Comparison of ENCODE assay signal across 2 cellular contexts in the genomic region with DNA sequence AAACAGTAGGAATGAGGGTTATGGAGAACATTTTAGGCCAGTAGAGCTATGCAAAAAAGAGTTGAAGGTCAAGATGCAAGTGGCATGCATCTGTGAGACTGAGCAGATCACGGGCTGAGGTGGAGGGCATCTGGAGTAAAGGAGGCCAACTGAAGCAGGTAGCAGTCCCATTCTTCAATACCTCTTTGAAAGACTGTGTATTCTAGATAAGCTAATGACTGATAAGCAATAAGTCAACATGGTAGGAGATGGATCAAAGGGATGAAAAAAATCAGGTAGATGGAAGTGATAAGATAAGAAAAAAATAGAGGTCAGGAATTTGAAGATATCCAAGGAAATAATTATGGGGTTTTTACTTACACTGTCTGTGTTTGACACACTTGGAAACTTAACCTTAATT.
TF ChIP-seq lines count a peak whose summit lies in the region.

No MANE protein-coding gene starts in this region.

TF ChIP-seq in HepG2, 621 proteins besides CTCF, POLR2A, EP300 and RAD21 (continues in another document):
- TF ChIP-seq NKX3-1 (CRISPR knock-in tag; IDR thresholded peaks at IDR 0.05): peak; percentile 56; the same call in 1 of the 2 replicates
- TF ChIP-seq HDAC1 (CRISPR knock-in tag; IDR thresholded peaks at IDR 0.05): peak; percentile 51; the same call in 1 of the 2 replicates
- no peak for TF ChIP-seq ZNF777 (CRISPR knock-in tag; IDR thresholded peaks at IDR 0.05)
- TF ChIP-seq SOX13 (IDR thresholded peaks at IDR 0.05): peak; percentile 21; the same call in 1 of the 2 replicates
- peak in 1 of 2 experiments; percentile 90; a peak in 2 of 4 replicates for TF ChIP-seq SOX13 (CRISPR knock-in tag; conservative IDR thresholded peaks at IDR 0.05 in 1 of 2, IDR thresholded peaks at IDR 0.05 in 1 of 2)
- TF ChIP-seq, protein P1, sequence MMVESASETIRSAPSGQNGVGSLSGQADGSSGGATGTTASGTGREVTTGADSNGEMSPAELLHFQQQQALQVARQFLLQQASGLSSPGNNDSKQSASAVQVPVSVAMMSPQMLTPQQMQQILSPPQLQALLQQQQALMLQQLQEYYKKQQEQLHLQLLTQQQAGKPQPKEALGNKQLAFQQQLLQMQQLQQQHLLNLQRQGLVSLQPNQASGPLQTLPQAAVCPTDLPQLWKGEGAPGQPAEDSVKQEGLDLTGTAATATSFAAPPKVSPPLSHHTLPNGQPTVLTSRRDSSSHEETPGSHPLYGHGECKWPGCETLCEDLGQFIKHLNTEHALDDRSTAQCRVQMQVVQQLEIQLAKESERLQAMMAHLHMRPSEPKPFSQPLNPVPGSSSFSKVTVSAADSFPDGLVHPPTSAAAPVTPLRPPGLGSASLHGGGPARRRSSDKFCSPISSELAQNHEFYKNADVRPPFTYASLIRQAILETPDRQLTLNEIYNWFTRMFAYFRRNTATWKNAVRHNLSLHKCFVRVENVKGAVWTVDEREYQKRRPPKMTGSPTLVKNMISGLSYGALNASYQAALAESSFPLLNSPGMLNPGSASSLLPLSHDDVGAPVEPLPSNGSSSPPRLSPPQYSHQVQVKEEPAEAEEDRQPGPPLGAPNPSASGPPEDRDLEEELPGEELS (CRISPR knock-in tag; IDR thresholded peaks at IDR 0.05): peak; percentile 43; the same call in 1 of the 2 replicates
- TF ChIP-seq, protein P2, sequence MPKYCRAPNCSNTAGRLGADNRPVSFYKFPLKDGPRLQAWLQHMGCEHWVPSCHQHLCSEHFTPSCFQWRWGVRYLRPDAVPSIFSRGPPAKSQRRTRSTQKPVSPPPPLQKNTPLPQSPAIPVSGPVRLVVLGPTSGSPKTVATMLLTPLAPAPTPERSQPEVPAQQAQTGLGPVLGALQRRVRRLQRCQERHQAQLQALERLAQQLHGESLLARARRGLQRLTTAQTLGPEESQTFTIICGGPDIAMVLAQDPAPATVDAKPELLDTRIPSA (CRISPR knock-in tag; IDR thresholded peaks at IDR 0.05; ENCODE audit: borderline replicate concordance): no peak
- TF ChIP-seq, protein P3, sequence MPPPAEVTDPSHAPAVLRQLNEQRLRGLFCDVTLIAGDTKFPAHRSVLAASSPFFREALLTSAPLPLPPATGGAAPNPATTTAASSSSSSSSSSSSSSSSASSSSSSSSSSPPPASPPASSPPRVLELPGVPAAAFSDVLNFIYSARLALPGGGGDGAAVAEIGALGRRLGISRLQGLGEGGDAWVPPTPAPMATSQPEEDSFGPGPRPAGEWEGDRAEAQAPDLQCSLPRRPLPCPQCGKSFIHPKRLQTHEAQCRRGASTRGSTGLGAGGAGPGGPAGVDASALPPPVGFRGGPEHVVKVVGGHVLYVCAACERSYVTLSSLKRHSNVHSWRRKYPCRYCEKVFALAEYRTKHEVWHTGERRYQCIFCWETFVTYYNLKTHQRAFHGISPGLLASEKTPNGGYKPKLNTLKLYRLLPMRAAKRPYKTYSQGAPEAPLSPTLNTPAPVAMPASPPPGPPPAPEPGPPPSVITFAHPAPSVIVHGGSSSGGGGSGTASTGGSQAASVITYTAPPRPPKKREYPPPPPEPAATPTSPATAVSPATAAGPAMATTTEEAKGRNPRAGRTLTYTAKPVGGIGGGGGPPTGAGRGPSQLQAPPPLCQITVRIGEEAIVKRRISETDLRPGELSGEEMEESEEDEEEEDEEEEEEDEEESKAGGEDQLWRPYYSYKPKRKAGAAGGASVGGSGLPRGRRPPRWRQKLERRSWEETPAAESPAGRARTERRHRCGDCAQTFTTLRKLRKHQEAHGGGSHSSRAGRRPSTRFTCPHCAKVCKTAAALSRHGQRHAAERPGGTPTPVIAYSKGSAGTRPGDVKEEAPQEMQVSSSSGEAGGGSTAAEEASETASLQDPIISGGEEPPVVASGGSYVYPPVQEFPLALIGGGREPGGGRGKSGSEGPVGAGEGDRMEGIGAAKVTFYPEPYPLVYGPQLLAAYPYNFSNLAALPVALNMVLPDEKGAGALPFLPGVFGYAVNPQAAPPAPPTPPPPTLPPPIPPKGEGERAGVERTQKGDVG (CRISPR knock-in tag; IDR thresholded peaks at IDR 0.05; ENCODE audit: borderline replicate concordance): no peak
- TF ChIP-seq CREB1 (IDR thresholded peaks at IDR 0.05): no peak
- 0 out of 2 replicates have a peak, but pooled peaks have one; percentile 32 for TF ChIP-seq CREB1 (CRISPR knock-in tag; IDR thresholded peaks at IDR 0.05)
- peak; percentile 89 for TF ChIP-seq MIXL1 (CRISPR knock-in tag; IDR thresholded peaks at IDR 0.05)
- TF ChIP-seq, protein P4, sequence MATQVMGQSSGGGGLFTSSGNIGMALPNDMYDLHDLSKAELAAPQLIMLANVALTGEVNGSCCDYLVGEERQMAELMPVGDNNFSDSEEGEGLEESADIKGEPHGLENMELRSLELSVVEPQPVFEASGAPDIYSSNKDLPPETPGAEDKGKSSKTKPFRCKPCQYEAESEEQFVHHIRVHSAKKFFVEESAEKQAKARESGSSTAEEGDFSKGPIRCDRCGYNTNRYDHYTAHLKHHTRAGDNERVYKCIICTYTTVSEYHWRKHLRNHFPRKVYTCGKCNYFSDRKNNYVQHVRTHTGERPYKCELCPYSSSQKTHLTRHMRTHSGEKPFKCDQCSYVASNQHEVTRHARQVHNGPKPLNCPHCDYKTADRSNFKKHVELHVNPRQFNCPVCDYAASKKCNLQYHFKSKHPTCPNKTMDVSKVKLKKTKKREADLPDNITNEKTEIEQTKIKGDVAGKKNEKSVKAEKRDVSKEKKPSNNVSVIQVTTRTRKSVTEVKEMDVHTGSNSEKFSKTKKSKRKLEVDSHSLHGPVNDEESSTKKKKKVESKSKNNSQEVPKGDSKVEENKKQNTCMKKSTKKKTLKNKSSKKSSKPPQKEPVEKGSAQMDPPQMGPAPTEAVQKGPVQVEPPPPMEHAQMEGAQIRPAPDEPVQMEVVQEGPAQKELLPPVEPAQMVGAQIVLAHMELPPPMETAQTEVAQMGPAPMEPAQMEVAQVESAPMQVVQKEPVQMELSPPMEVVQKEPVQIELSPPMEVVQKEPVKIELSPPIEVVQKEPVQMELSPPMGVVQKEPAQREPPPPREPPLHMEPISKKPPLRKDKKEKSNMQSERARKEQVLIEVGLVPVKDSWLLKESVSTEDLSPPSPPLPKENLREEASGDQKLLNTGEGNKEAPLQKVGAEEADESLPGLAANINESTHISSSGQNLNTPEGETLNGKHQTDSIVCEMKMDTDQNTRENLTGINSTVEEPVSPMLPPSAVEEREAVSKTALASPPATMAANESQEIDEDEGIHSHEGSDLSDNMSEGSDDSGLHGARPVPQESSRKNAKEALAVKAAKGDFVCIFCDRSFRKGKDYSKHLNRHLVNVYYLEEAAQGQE (IDR thresholded peaks at IDR 0.05; ENCODE audit: borderline replicate concordance in 1 of 2, low read depth in 1 of 2, low read length in 2 of 2): 0 out of 4 replicates have a peak, but pooled peaks of 1 of the 2 experiments have one; percentile 29

TF ChIP-seq in K562, 482 proteins besides CTCF, POLR2A, EP300 and RAD21:
- TF ChIP-seq, protein P5, sequence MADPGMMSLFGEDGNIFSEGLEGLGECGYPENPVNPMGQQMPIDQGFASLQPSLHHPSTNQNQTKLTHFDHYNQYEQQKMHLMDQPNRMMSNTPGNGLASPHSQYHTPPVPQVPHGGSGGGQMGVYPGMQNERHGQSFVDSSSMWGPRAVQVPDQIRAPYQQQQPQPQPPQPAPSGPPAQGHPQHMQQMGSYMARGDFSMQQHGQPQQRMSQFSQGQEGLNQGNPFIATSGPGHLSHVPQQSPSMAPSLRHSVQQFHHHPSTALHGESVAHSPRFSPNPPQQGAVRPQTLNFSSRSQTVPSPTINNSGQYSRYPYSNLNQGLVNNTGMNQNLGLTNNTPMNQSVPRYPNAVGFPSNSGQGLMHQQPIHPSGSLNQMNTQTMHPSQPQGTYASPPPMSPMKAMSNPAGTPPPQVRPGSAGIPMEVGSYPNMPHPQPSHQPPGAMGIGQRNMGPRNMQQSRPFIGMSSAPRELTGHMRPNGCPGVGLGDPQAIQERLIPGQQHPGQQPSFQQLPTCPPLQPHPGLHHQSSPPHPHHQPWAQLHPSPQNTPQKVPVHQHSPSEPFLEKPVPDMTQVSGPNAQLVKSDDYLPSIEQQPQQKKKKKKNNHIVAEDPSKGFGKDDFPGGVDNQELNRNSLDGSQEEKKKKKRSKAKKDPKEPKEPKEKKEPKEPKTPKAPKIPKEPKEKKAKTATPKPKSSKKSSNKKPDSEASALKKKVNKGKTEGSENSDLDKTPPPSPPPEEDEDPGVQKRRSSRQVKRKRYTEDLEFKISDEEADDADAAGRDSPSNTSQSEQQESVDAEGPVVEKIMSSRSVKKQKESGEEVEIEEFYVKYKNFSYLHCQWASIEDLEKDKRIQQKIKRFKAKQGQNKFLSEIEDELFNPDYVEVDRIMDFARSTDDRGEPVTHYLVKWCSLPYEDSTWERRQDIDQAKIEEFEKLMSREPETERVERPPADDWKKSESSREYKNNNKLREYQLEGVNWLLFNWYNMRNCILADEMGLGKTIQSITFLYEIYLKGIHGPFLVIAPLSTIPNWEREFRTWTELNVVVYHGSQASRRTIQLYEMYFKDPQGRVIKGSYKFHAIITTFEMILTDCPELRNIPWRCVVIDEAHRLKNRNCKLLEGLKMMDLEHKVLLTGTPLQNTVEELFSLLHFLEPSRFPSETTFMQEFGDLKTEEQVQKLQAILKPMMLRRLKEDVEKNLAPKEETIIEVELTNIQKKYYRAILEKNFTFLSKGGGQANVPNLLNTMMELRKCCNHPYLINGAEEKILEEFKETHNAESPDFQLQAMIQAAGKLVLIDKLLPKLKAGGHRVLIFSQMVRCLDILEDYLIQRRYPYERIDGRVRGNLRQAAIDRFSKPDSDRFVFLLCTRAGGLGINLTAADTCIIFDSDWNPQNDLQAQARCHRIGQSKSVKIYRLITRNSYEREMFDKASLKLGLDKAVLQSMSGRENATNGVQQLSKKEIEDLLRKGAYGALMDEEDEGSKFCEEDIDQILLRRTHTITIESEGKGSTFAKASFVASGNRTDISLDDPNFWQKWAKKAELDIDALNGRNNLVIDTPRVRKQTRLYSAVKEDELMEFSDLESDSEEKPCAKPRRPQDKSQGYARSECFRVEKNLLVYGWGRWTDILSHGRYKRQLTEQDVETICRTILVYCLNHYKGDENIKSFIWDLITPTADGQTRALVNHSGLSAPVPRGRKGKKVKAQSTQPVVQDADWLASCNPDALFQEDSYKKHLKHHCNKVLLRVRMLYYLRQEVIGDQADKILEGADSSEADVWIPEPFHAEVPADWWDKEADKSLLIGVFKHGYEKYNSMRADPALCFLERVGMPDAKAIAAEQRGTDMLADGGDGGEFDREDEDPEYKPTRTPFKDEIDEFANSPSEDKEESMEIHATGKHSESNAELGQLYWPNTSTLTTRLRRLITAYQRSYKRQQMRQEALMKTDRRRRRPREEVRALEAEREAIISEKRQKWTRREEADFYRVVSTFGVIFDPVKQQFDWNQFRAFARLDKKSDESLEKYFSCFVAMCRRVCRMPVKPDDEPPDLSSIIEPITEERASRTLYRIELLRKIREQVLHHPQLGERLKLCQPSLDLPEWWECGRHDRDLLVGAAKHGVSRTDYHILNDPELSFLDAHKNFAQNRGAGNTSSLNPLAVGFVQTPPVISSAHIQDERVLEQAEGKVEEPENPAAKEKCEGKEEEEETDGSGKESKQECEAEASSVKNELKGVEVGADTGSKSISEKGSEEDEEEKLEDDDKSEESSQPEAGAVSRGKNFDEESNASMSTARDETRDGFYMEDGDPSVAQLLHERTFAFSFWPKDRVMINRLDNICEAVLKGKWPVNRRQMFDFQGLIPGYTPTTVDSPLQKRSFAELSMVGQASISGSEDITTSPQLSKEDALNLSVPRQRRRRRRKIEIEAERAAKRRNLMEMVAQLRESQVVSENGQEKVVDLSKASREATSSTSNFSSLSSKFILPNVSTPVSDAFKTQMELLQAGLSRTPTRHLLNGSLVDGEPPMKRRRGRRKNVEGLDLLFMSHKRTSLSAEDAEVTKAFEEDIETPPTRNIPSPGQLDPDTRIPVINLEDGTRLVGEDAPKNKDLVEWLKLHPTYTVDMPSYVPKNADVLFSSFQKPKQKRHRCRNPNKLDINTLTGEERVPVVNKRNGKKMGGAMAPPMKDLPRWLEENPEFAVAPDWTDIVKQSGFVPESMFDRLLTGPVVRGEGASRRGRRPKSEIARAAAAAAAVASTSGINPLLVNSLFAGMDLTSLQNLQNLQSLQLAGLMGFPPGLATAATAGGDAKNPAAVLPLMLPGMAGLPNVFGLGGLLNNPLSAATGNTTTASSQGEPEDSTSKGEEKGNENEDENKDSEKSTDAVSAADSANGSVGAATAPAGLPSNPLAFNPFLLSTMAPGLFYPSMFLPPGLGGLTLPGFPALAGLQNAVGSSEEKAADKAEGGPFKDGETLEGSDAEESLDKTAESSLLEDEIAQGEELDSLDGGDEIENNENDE (IDR thresholded peaks at IDR 0.05; ENCODE audit: low read depth, low read length): no peak
- no peak for TF ChIP-seq GATAD2A (IDR thresholded peaks at IDR 0.05)
- TF ChIP-seq LEF1 (IDR thresholded peaks at IDR 0.05): 0 out of 2 replicates have a peak, but pooled peaks have one; percentile 37
- no peak for TF ChIP-seq RAD51 (IDR thresholded peaks at IDR 0.05; ENCODE audit: borderline replicate concordance, low read depth)
- TF ChIP-seq SMAD4 (CRISPR knock-in tag; conservative IDR thresholded peaks at IDR 0.05): no peak
- TF ChIP-seq ZEB2 (IDR thresholded peaks at IDR 0.05): peak; percentile 78
- TF ChIP-seq ZNF311 (CRISPR knock-in tag; IDR thresholded peaks at IDR 0.05): no peak
TF ChIP-seq in K562: peak in this region for 2.
